1 cellular context compared by ENCODE assay signal in genomic region chr19:8036438-8037099, GRCh38.
TF ChIP-seq lines count a peak whose summit lies in the region.

No MANE protein-coding gene starts in this region.

TF ChIP-seq in GM23338, 12 proteins besides CTCF, POLR2A, EP300 and RAD21 (continued from another document):
- TF ChIP-seq ZNF462 (CRISPR knock-in tag; IDR thresholded peaks at IDR 0.05), result no peak
